7 cellular contexts compared by ENCODE assay signal in genomic region chr9:127825319-127826051, GRCh38. TPM values are rescaled to one million over a fixed set of nuclear protein-coding genes. Genes with fewer than 3 reads are reported as not detected.
DNase-seq lines count a peak whose midpoint lies in the region; ATAC-seq, FAIRE-seq and TF ChIP-seq lines count a peak whose summit lies in the region.
"Had no signal": no experiment of that assay in that cellular context is flagged by ENCODE, and none has a peak within 500 bp of the region (broad histone marks: within the 10 kb centered on the region; RNA-seq: fewer than 3 reads in every experiment).

No MANE protein-coding gene starts in this region.

- H3K9me3 ChIP-seq in A549 = no peaks in the 10 kb centered on the region
- H3K9me3 ChIP-seq in right atrium auricular region = no peaks in the 10 kb centered on the region

- no peak for FAIRE-seq in A549 (lab: Jason Lieb, UNC)

- 53% methylated on average over 28 of the region's 42 CpGs for WGBS in A549 (ENCODE audit: missing lambda C conversion rate)

- H3K27ac ChIP-seq in A549 (no peak overlapping the region), right atrium auricular region (peak overlapping the region; percentile 40 to 85)

- peak; percentile 18 to 44; a peak in 4 of 5 replicates for TF ChIP-seq RAD21 in A549 (conservative IDR thresholded peaks at IDR 0.05 in 1 of 2, IDR thresholded peaks at IDR 0.05 in 1 of 2)

- CTCF ChIA-PET in A549 (lab: Yijun Ruan, JAX) = interaction anchor here (0.6 to 5.1 kb wide), 21 partner anchors 8 to 96 kb away, joined by 3 to 25 read pairs (median 4); partner anchors contain the start of gene TOR2A

- TF ChIP-seq CTCF in A549 (IDR thresholded peaks at IDR 0.05) (peak; percentile 57), right atrium auricular region (IDR thresholded peaks at IDR 0.05) (peak; percentile 38 to 64)

- H3K4me2 ChIP-seq in A549 = peak overlapping the region; percentile 12; the same call in 2 of the 3 replicates

- peak; percentile 59 to 83 for ATAC-seq in A549

- POLR2A ChIA-PET in A549 (lab: Yijun Ruan, JAX) = interaction anchor here (0.5 kb wide), 2 partner anchors 24 to 279 kb away, joined by 3 to 7 read pairs; no protein-coding TSS in a partner anchor

- H3K4me3 ChIP-seq in A549 = no peak overlapping the region
- no peak overlapping the region for H3K4me3 ChIP-seq in right atrium auricular region

- H3K36me3 ChIP-seq in right atrium auricular region = peaks cover 53% of the 10 kb centered on the region

- no peak for TF ChIP-seq EP300 in A549 (IDR thresholded peaks at IDR 0.05)

- H3K27me3 ChIP-seq in right atrium auricular region = no peaks in the 10 kb centered on the region

- no peak for TF ChIP-seq POLR2A in A549 (IDR thresholded peaks at IDR 0.05; ENCODE audit: low read length)

- DNase-seq in A549 (ENCODE audit: low read depth in 1 of 2, low spot score in 1 of 2) (peak; percentile 45 to 50), NCI-H69 (lab: John Stamatoyannopoulos, UW) (peak; percentile 48), right atrium auricular region (ENCODE audit: low spot score) (no peak), MV-4-11 (lab: John Stamatoyannopoulos, UW) (no peak), hippocampal formation (lab: John Stamatoyannopoulos, UW) (no peak)
- DNase-seq in stimulated activated CD4-positive, alpha-beta T cell treated with anti-CD3 and anti-CD28 coated beads, Interleukin-2, amount 100 ng/mL, for 24 hours = no peak

- peaks cover 9% of the 10 kb centered on the region for H3K4me1 ChIP-seq in A549
- H3K4me1 ChIP-seq in right atrium auricular region = peaks cover 0 to 49% of the 10 kb centered on the region in 2 donors

TF ChIP-seq in A549, 52 proteins besides CTCF, POLR2A, EP300 and RAD21:
- peak; percentile 66; the same call in 2 of the 3 replicates for TF ChIP-seq SMC3 (IDR thresholded peaks at IDR 0.05)
- no peak for TF ChIP-seq NPAS2 (CRISPR knock-in tag; IDR thresholded peaks at IDR 0.05; ENCODE audit: borderline replicate concordance)

RNA-seq across cellular contexts. Expression of gene FPGS, which starts 22.8 kb away (rescaled TPM):
- polyA plus RNA-seq in A549 (2011; rRNA removed) (28.8 and 33.4 TPM in 2 replicates), A549 (2017; fragmentation: RNase III; extraction: RNeasy Plus Mini Kit Qiagen cat#74134 plus additional on column Dnase treatment) (48.5 to 54.3 TPM (median 48.5 TPM) in 3 replicates)
- 58.4 and 73.6 TPM in 2 replicates for polyA plus RNA-seq in A549 (2012; cell fraction: cytosol; rRNA removed)
- polyA plus RNA-seq in A549 (2012; cell fraction: nucleus; rRNA removed) = 162 and 204 TPM in 2 replicates
- polyA minus RNA-seq in A549 (2011; rRNA and poly(A)+ RNA removed) = 49.9 and 61.5 TPM in 2 replicates
- total RNA-seq in right atrium auricular region = 10 to 100 TPM; 43.9 to 47.0 TPM

RNA-seq across cellular contexts. Expression of gene ENG, which starts 29.0 kb away (rescaled TPM):
- polyA plus RNA-seq in A549 (2011; rRNA removed) = not detected in 2 replicates
- polyA plus RNA-seq in A549 (2012; cell fraction: cytosol; rRNA removed) = 0.01 and 0.05 TPM in 2 replicates
- polyA plus RNA-seq in A549 (2012; cell fraction: nucleus; rRNA removed) = 0.17 TPM in 1 of 2 replicates, not detected in the other
- polyA plus RNA-seq in A549 (2017; fragmentation: RNase III; extraction: RNeasy Plus Mini Kit Qiagen cat#74134 plus additional on column Dnase treatment) = 0.03 to 0.15 TPM (median 0.08 TPM) in 3 replicates
- not detected in 2 replicates for polyA minus RNA-seq in A549 (2011; rRNA and poly(A)+ RNA removed)
- total RNA-seq in right atrium auricular region = 100 to 1,000 TPM; 142 to 511 TPM

RNA-seq across cellular contexts. Expression of gene CDK9, which starts 39.7 kb away (rescaled TPM):
- polyA plus RNA-seq in A549 (2011; rRNA removed) (45.7 and 46.7 TPM in 2 replicates), A549 (2017; fragmentation: RNase III; extraction: RNeasy Plus Mini Kit Qiagen cat#74134 plus additional on column Dnase treatment) (35.3 to 46.2 TPM (median 43.8 TPM) in 3 replicates)
- 54.0 and 66.1 TPM in 2 replicates for polyA plus RNA-seq in A549 (2012; cell fraction: cytosol; rRNA removed)
- 121 and 140 TPM in 2 replicates for polyA plus RNA-seq in A549 (2012; cell fraction: nucleus; rRNA removed)
- 50.3 and 61.2 TPM in 2 replicates for polyA minus RNA-seq in A549 (2011; rRNA and poly(A)+ RNA removed)
- 10 to 100 TPM; 37.2 to 53.3 TPM for total RNA-seq in right atrium auricular region

RNA-seq across cellular contexts. Expression of gene SH2D3C, which starts 47.0 kb away (rescaled TPM):
- polyA plus RNA-seq in A549 (2011; rRNA removed) = 0.06 and 0.11 TPM in 2 replicates
- 0.04 and 0.12 TPM in 2 replicates for polyA plus RNA-seq in A549 (2012; cell fraction: cytosol; rRNA removed)
- 0.12 TPM in 1 of 2 replicates, not detected in the other for polyA plus RNA-seq in A549 (2012; cell fraction: nucleus; rRNA removed)
- 0.04 to 0.08 TPM (median 0.06 TPM) in 3 replicates for polyA plus RNA-seq in A549 (2017; fragmentation: RNase III; extraction: RNeasy Plus Mini Kit Qiagen cat#74134 plus additional on column Dnase treatment)
- 0.33 TPM in 1 of 2 replicates, not detected in the other for polyA minus RNA-seq in A549 (2011; rRNA and poly(A)+ RNA removed)
- 10 to 100 TPM; 11.5 to 16.5 TPM for total RNA-seq in right atrium auricular region
- total RNA-seq: Daoy had no signal

RNA-seq across cellular contexts. Expression of gene AK1, which starts 52.0 kb away (rescaled TPM):
- 30.0 and 33.6 TPM in 2 replicates for polyA plus RNA-seq in A549 (2011; rRNA removed)
- polyA plus RNA-seq in A549 (2012; cell fraction: cytosol; rRNA removed) = 75.1 and 94.3 TPM in 2 replicates
- 47.3 and 77.3 TPM in 2 replicates for polyA plus RNA-seq in A549 (2012; cell fraction: nucleus; rRNA removed)
- 31.9 to 38.2 TPM (median 31.9 TPM) in 3 replicates for polyA plus RNA-seq in A549 (2017; fragmentation: RNase III; extraction: RNeasy Plus Mini Kit Qiagen cat#74134 plus additional on column Dnase treatment)
- polyA minus RNA-seq in A549 (2011; rRNA and poly(A)+ RNA removed) = 14.8 and 18.0 TPM in 2 replicates
- total RNA-seq in right atrium auricular region = 100 to 1,000 TPM; 263 to 398 TPM

Comparison
In these comparisons a context has a peak if more than half of its experiments do, and no peak if none do; other contexts are left out.
1. DNase-seq: peak in A549 (2 of 2) and NCI-H69 (single experiment); none in right atrium auricular region (single experiment), MV-4-11 (single experiment), stimulated activated CD4-positive, alpha-beta T cell treated with anti-CD3 and anti-CD28 coated beads, Interleukin-2, amount 100 ng/mL, for 24 hours (0 of 2) and hippocampal formation (0 of 2).
2. H3K27ac ChIP-seq: peak in right atrium auricular region (2 of 2); none in A549 (0 of 2).